ENCODE assay signal across 10 cellular contexts in the genomic region with DNA sequence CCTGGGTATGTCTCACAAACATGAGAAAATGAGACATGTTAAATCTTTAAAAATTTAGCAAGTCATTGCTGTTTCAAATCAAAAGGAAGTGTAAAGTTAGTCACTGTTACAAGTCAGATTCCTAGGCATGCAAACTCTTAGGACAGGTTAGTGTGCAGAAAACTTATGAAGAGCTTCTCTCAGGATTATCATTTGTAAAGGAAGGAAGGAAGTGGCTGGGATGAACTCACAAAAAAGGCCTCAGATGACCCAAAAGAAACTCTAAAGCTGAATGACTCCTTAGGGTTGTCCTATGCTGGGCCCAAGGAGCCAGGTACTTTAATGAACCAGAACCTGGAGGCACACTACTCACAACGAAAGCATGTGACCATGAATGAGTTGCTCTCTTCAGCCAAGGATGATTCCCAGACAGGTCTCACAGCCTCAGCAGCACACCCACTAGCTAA. TPM values are rescaled to one million over a fixed set of nuclear protein-coding genes. Genes with fewer than 3 reads are reported as not detected.
DNase-seq lines count a peak whose midpoint lies in the region; ATAC-seq and TF ChIP-seq lines count a peak whose summit lies in the region.
"Had no signal": no experiment of that assay in that cellular context is flagged by ENCODE, and none has a peak within 500 bp of the region (broad histone marks: within the 10 kb centered on the region; RNA-seq: fewer than 3 reads in every experiment).

No MANE protein-coding gene starts in this region.

- TF ChIP-seq CTCF in fibroblast of the aortic adventitia (IDR thresholded peaks at IDR 0.05; ENCODE audit: insufficient read depth, low read length): no peak

- ATAC-seq in HG03439 (IDR thresholded peaks at IDR 0.05; ENCODE audit: unreplicated experiment): no peak

- in situ Hi-C loops in SK-MEL-5 (cut with HindIII; ENCODE audit: low pct_unique_long_range_greater_than_20kb, low sequenced_read_pairs): no loop called here

- peak; percentile 29 for DNase-seq in stimulated activated CD4-positive, alpha-beta T cell treated with anti-CD3 and anti-CD28 coated beads, Interleukin-15, amount 100 ng/mL, for 24 hours
- DNase-seq in stimulated activated CD4-positive, alpha-beta T cell treated with anti-CD3 and anti-CD28 coated beads, Interleukin-4, amount 100 ng/mL, for 1 hour: no peak
- DNase-seq in SK-MEL-5 (ENCODE audit: low read depth, low spot score) (peak; percentile 64), fibroblast of the aortic adventitia (ENCODE audit: low read depth) (peak; percentile 30), superior temporal gyrus (ENCODE audit: extremely low spot score) (peak; percentile 5), DMS153 treated with DMSO at 0.1 percent for 48 hours (lab: John Stamatoyannopoulos, UW; ENCODE audit: unreplicated experiment) (no peak), T1000 (lab: John Stamatoyannopoulos, UW) (no peak)
- DNase-seq: Caco-2, NCI-H524 treated with DMSO at 0.1 percent for 48 hours had no signal

- no peak overlapping the region for H3K4me3 ChIP-seq in fibroblast of the aortic adventitia (ENCODE audit: low read depth, low read length)

RNA-seq across cellular contexts. Expression of a gene that starts 25.0 kb away (rescaled TPM):
- total RNA-seq in SK-MEL-5 (2014; rRNA removed; shearing (Covaris generic)): 13.9 and 17.2 TPM in 2 replicates
- 9.7 and 12.4 TPM in 2 replicates for polyA plus RNA-seq in SK-MEL-5 (2015; cell fraction: cytosol; rRNA removed)
- 19.1 and 37.0 TPM in 2 replicates for polyA plus RNA-seq in SK-MEL-5 (2015; cell fraction: nucleus; rRNA removed)
- 27.3 and 46.7 TPM in 2 replicates for total RNA-seq in fibroblast of the aortic adventitia (ENCODE audit: low replicate concordance)

Comparison
In these comparisons a context has a peak if more than half of its experiments do, and no peak if none do; other contexts are left out.
1. DNase-seq: peak in stimulated activated CD4-positive, alpha-beta T cell treated with anti-CD3 and anti-CD28 coated beads, Interleukin-15, amount 100 ng/mL, for 24 hours (single experiment), SK-MEL-5 (single experiment), fibroblast of the aortic adventitia (single experiment) and superior temporal gyrus (single experiment); none in stimulated activated CD4-positive, alpha-beta T cell treated with anti-CD3 and anti-CD28 coated beads, Interleukin-4, amount 100 ng/mL, for 1 hour (single experiment), DMS153 treated with DMSO at 0.1 percent for 48 hours (single experiment) and T1000 (single experiment).